Comparison of ENCODE assay signal across 8 cellular contexts in genomic region chr2:207144191-207144795, GRCh38. TPM values are rescaled to one million over a fixed set of nuclear protein-coding genes. Genes with fewer than 3 reads are reported as not detected.
DNase-seq lines count a peak whose midpoint lies in the region; ATAC-seq and TF ChIP-seq lines count a peak whose summit lies in the region.

No MANE protein-coding gene starts in this region.

- H3K36me3 Mint-ChIP-seq in activated T-cell treated with anti-CD3 and anti-CD28 coated beads, Interleukin-2, amount 50 U/mL, for 24 hours (ENCODE audit: low read depth): peaks cover 13% of the 10 kb centered on the region
- no peaks in the 10 kb centered on the region for H3K36me3 Mint-ChIP-seq in mesothelial cell of epicardium

- peak overlapping the region; percentile 65 for H3K4me3 ChIP-seq in adipocyte (ENCODE audit: low read length)
- H3K4me3 ChIP-seq in thoracic aorta: peak overlapping the region; percentile 50

- H3K4me3 Mint-ChIP-seq in activated T-cell treated with anti-CD3 and anti-CD28 coated beads, Interleukin-2, amount 50 U/mL, for 24 hours: peak overlapping the region; percentile 61
- peak overlapping the region; percentile 9 for H3K4me3 Mint-ChIP-seq in mesothelial cell of epicardium

- H3K27ac Mint-ChIP-seq in activated T-cell treated with anti-CD3 and anti-CD28 coated beads, Interleukin-2, amount 50 U/mL, for 24 hours: peak overlapping the region; percentile 85
- peak overlapping the region; percentile 52 for H3K27ac Mint-ChIP-seq in mesothelial cell of epicardium

- TF ChIP-seq CTCF in mesothelial cell of epicardium (IDR thresholded peaks at IDR 0.05; ENCODE audit: unreplicated experiment): no peak
- TF ChIP-seq CTCF in thoracic aorta (IDR thresholded peaks at IDR 0.05): no peak

- H3K9me3 Mint-ChIP-seq in activated T-cell treated with anti-CD3 and anti-CD28 coated beads, Interleukin-2, amount 50 U/mL, for 24 hours: no peaks in the 10 kb centered on the region
- no peaks in the 10 kb centered on the region for H3K9me3 Mint-ChIP-seq in mesothelial cell of epicardium

- peaks cover 3% of the 10 kb centered on the region for H3K27me3 Mint-ChIP-seq in activated T-cell treated with anti-CD3 and anti-CD28 coated beads, Interleukin-2, amount 50 U/mL, for 24 hours
- no peaks in the 10 kb centered on the region for H3K27me3 Mint-ChIP-seq in mesothelial cell of epicardium (ENCODE audit: low read depth)

- no peaks in the 10 kb centered on the region for H3K27me3 ChIP-seq in adipocyte (replicated peaks; ENCODE audit: control insufficient read depth, insufficient read depth, low read length)
- no peaks in the 10 kb centered on the region for H3K27me3 ChIP-seq in thoracic aorta (replicated peaks; ENCODE audit: insufficient read depth)

- H3K4me1 ChIP-seq in adipocyte (ENCODE audit: control insufficient read depth, insufficient read depth, low read length): peaks cover 60% of the 10 kb centered on the region
- H3K4me1 ChIP-seq in thoracic aorta (ENCODE audit: control insufficient read depth in 1 of 2, low read depth in 2 of 2): peaks cover 72 to 96% of the 10 kb centered on the region in 2 donors

- DNase-seq in activated T-cell treated with anti-CD3 and anti-CD28 coated beads, Interleukin-2, amount 50 U/mL, for 24 hours: no peak
- no peak for DNase-seq in activated T-cell treated with anti-CD3 and anti-CD28 coated beads, Interleukin-2, amount 50 U/mL, for 1 hour
- DNase-seq in adipocyte (ENCODE audit: low read depth) (no peak), mesothelial cell of epicardium (ENCODE audit: low spot score in 2 of 2, unreplicated experiment in 2 of 2) (no peak), thoracic aorta (ENCODE audit: low spot score) (no peak), cortex of kidney (lab: John Stamatoyannopoulos, UW) (no peak), activated gamma-delta T cell (lab: John Stamatoyannopoulos, UW) (no peak)

- no peak for ATAC-seq in thoracic aorta (ENCODE audit: insufficient number of reproducible peaks, low FRiP score, low read depth)
- ATAC-seq in HG03097 (IDR thresholded peaks at IDR 0.05; ENCODE audit: low FRiP score, unreplicated experiment): no peak

- peak overlapping the region; percentile 87 to 89 for H3K27ac ChIP-seq in thoracic aorta

- H3K9ac ChIP-seq in adipocyte (ENCODE audit: low read length): peak overlapping the region; percentile 75

- H3K4me1 Mint-ChIP-seq in activated T-cell treated with anti-CD3 and anti-CD28 coated beads, Interleukin-2, amount 50 U/mL, for 24 hours (ENCODE audit: low read depth): peaks cover 63% of the 10 kb centered on the region
- H3K4me1 Mint-ChIP-seq in mesothelial cell of epicardium: peaks cover 37% of the 10 kb centered on the region

- H3K36me3 ChIP-seq in adipocyte (ENCODE audit: control insufficient read depth, insufficient read depth, low read length, severe bottlenecking): peaks cover 16% of the 10 kb centered on the region
- no peaks in the 10 kb centered on the region for H3K36me3 ChIP-seq in thoracic aorta

- H3K9me3 ChIP-seq in adipocyte (ENCODE audit: control insufficient read depth, low read length): no peaks in the 10 kb centered on the region
- H3K9me3 ChIP-seq in thoracic aorta: no peaks in the 10 kb centered on the region

RNA-seq across cellular contexts. Expression of gene KLF7, which starts 21.5 kb away (rescaled TPM):
- total RNA-seq in mesothelial cell of epicardium (16.2 to 17.8 TPM (median 16.9 TPM) in 3 replicates), thoracic aorta (10 to 100 TPM; 27.2 to 28.3 TPM)
